In genomic region chr9:34992376-34992951, GRCh38 we compare ENCODE assay signal across 8 cellular contexts. TPM values are rescaled to one million over a fixed set of nuclear protein-coding genes. Genes with fewer than 3 reads are reported as not detected.
DNase-seq lines count a peak whose midpoint lies in the region; ATAC-seq and TF ChIP-seq lines count a peak whose summit lies in the region.

No MANE protein-coding gene starts in this region.

- H3K27me3 ChIP-seq in HUES64 (ENCODE audit: insufficient read depth, low read length): no peaks in the 10 kb centered on the region

- no peak for TF ChIP-seq POLR2A in GM18505 (IDR thresholded peaks at IDR 0.05; ENCODE audit: borderline replicate concordance, extremely low read depth, insufficient read depth, insufficient read length)

- ATAC-seq in HG03378 (IDR thresholded peaks at IDR 0.05; ENCODE audit: unreplicated experiment) (no peak), GM18505 (IDR thresholded peaks at IDR 0.05; ENCODE audit: unreplicated experiment) (no peak), GM18858 (IDR thresholded peaks at IDR 0.05; ENCODE audit: unreplicated experiment) (no peak), HG03135 (IDR thresholded peaks at IDR 0.05; ENCODE audit: unreplicated experiment) (no peak)

- TF ChIP-seq CTCF in foreskin fibroblast (IDR thresholded peaks at IDR 0.05; ENCODE audit: low read depth, low read length) (no peak), retinal pigment epithelial cell (conservative IDR thresholded peaks at IDR 0.05; ENCODE audit: low read depth, low read length) (no peak)

- H3K4me1 ChIP-seq in HUES64 (ENCODE audit: insufficient read depth, low read length): peaks cover 40% of the 10 kb centered on the region

- peak overlapping the region; percentile 41; the same call in 1 of the 2 replicates for H3K4me3 ChIP-seq in HUES64 (ENCODE audit: low read length)
- no peak overlapping the region for H3K4me3 ChIP-seq in foreskin fibroblast (ENCODE audit: low read depth in 1 of 2, low read length in 2 of 2)
- H3K4me3 ChIP-seq in retinal pigment epithelial cell (ENCODE audit: low read length): no peak overlapping the region

- no peaks in the 10 kb centered on the region for H3K9me3 ChIP-seq in HUES64 (ENCODE audit: insufficient read depth, low read depth, low read length)

- 70% methylated on average over 16 of the region's 16 CpGs for WGBS in HUES64

- peak; percentile 47 for DNase-seq in activated T-cell treated with anti-CD3 and anti-CD28 coated beads for 48 hours (ENCODE audit: low read depth)
- peak; percentile 85 to 91 for DNase-seq in foreskin fibroblast
- DNase-seq in retinal pigment epithelial cell (ENCODE audit: low read depth): peak; percentile 91

- peak overlapping the region; percentile 94 for H3K27ac ChIP-seq in HUES64 (ENCODE audit: low read depth, low read length)

- peaks cover 36% of the 10 kb centered on the region for H3K36me3 ChIP-seq in HUES64 (ENCODE audit: insufficient read depth, low read length)

- peak overlapping the region; percentile 66; the same call in 1 of the 2 replicates for H3K9ac ChIP-seq in HUES64 (ENCODE audit: low read depth, low read length)

RNA-seq across cellular contexts. Expression of gene DNAJB5, which starts 2.9 kb away (rescaled TPM):
- 39.2 TPM for polyA plus RNA-seq in HUES64 (2013, experiment 1 of 2)
- 38.4 TPM for polyA plus RNA-seq in HUES64 (2013, experiment 2 of 2)

RNA-seq across cellular contexts. Expression of gene PHF24, which starts 34.4 kb away (rescaled TPM):
- polyA plus RNA-seq in HUES64 (2013, experiment 1 of 2): 0.20 TPM
- polyA plus RNA-seq in HUES64 (2013, experiment 2 of 2): 0.25 TPM
